Comparison of ENCODE assay signal across 15 cellular contexts in the genomic region with DNA sequence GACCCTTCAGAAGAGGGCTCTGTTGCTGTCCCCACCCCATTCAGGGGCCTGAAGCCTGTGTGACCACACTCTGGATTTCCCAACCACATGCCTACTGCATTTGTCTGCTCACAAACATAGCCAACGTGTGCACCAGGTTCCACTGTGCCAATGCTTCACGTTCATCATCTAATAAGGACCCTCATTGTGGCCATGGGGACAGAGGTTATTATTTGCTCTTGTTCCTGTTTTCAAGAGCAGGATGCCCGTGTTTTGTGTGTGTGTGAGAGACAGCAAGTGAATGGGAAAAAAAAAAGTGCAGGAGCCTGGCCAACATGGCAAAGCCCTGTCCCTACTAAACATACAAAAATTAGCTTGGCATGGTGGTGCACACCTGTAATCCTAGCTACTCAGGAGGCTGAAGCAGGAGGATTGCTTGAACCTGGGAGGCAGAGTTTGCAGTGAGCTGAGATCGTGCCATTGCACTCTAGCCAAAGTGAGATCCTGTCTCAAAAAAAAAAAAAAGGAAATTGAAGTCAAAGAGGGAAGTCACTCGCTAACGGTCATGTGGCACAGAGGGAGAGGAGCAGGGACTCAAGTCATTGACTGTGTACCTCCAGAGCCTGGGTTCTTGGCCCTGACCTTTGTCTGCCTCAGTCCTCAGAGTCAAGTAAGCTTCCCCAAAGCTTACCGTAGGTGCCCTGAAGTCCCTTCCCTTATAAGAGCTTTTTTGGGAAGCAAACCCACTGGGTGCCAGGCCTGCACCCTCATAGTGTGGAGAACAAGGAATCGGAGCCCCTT. TPM values are rescaled to one million over a fixed set of nuclear protein-coding genes. Genes with fewer than 3 reads are reported as not detected.
DNase-seq lines count a peak whose midpoint lies in the region; ATAC-seq lines count a peak whose summit lies in the region.
"Had no signal": no experiment of that assay in that cellular context is flagged by ENCODE, and none has a peak within 500 bp of the region (broad histone marks: within the 10 kb centered on the region; RNA-seq: fewer than 3 reads in every experiment).

No MANE protein-coding gene starts in this region.

- WGBS in esophagus, 2 donors = 72 to 75% methylated on average over 8 of the region's 8 CpGs

- no peak for ATAC-seq in HG02678 (IDR thresholded peaks at IDR 0.05; ENCODE audit: unreplicated experiment)
- ATAC-seq: activated CD8-positive, alpha-beta T cell treated with anti-CD3 and anti-CD28 coated beads for 36 hours; gastrocnemius medialis had no signal

- H3K4me1 ChIP-seq in esophagus (ENCODE audit: control insufficient read depth in 2 of 2, insufficient read depth in 2 of 2, low read length in 1 of 2) = peaks cover 0 to 14% of the 10 kb centered on the region in 2 donors
- H3K4me1 ChIP-seq: psoas muscle had no signal

- peaks cover 0 to 3% of the 10 kb centered on the region in 2 donors for H3K9me3 ChIP-seq in esophagus (ENCODE audit: control insufficient read depth in 2 of 2, insufficient read depth in 1 of 2, low read depth in 1 of 2, low read length in 1 of 2)
- H3K9me3 ChIP-seq: gastrocnemius medialis, psoas muscle had no signal

- H3K4me3 ChIP-seq in esophagus (ENCODE audit: low read depth in 1 of 2, low read length in 2 of 2) (no peak overlapping the region), skin epidermis (no peak overlapping the region)
- H3K4me3 ChIP-seq: gastrocnemius medialis, psoas muscle had no signal

- peaks cover 24 to 57% of the 10 kb centered on the region in 2 donors for H3K36me3 ChIP-seq in esophagus (ENCODE audit: control insufficient read depth in 2 of 2, insufficient read depth in 2 of 2, low read length in 1 of 2)

- DNase-seq in GF-D8 (lab: John Stamatoyannopoulos, UW) (peak; percentile 77), NOMO-1 (lab: John Stamatoyannopoulos, UW; ENCODE audit: unreplicated experiment in 2 of 2) (peak; percentile 65 to 80), NCI-H187 (lab: John Stamatoyannopoulos, UW) (no peak), NCI-H345 treated with DMSO at 0.1 percent for 48 hours (lab: John Stamatoyannopoulos, UW; ENCODE audit: unreplicated experiment) (no peak)
- no peak for DNase-seq in activated naive CD4-positive, alpha-beta T cell (lab: John Stamatoyannopoulos, UW)
- DNase-seq: activated CD8-positive, alpha-beta T cell treated with anti-CD3 and anti-CD28 coated beads for 36 hours; activated effector memory CD4-positive, alpha-beta T cell treated with anti-CD3 and anti-CD28 coated beads, Interleukin-2, amount 50 U/mL, for 16 hours; gastrocnemius medialis; immature natural killer cell; NCI-H1105 treated with DMSO at 0.1 percent for 48 hours; psoas muscle had no signal

- no peaks in the 10 kb centered on the region for H3K27me3 ChIP-seq in esophagus (ENCODE audit: control insufficient read depth in 1 of 2, insufficient read depth in 2 of 2, low read length in 2 of 2)
- H3K27me3 ChIP-seq: gastrocnemius medialis had no signal

- H3K27ac ChIP-seq in esophagus (ENCODE audit: low read depth in 2 of 2, low read length in 1 of 2) (peak overlapping the region; percentile 35 to 59), skin epidermis (peak overlapping the region in 12 of 21 experiments; percentile 20 to 77 (median 42))
- H3K27ac ChIP-seq: C4-2B, gastrocnemius medialis, psoas muscle had no signal

RNA-seq across cellular contexts. Expression of a gene that starts 6.9 kb away (rescaled TPM):
- polyA plus RNA-seq in esophagus = 10 to 100 TPM; 42.9 to 68.8 TPM

RNA-seq across cellular contexts. Expression of a gene that starts 19.4 kb away (rescaled TPM):
- 10 to 100 TPM; 22.6 to 38.9 TPM for polyA plus RNA-seq in esophagus

RNA-seq across cellular contexts. Expression of a gene that starts 22.7 kb away (rescaled TPM):
- polyA plus RNA-seq in esophagus = not detected
- polyA plus RNA-seq: immature natural killer cell had no signal

RNA-seq across cellular contexts. Expression of a gene that starts 22.7 kb away (rescaled TPM):
- 10 to 100 TPM; 37.0 to 61.8 TPM for polyA plus RNA-seq in esophagus

RNA-seq across cellular contexts. Expression of a gene that starts 23.1 kb away (rescaled TPM):
- polyA plus RNA-seq in esophagus = 10 to 100 TPM; 26.3 to 31.9 TPM

Comparison
In these comparisons a context has a peak if more than half of its experiments do, and no peak if none do; other contexts are left out.
1. DNase-seq: peak in GF-D8 (single experiment) and NOMO-1 (2 of 2); none in activated naive CD4-positive, alpha-beta T cell (0 of 4), NCI-H187 (0 of 2) and NCI-H345 treated with DMSO at 0.1 percent for 48 hours (single experiment).